ENCODE assay signal across 12 cellular contexts in genomic region chr1:57770772-57771171, GRCh38.
DNase-seq lines count a peak whose midpoint lies in the region; ATAC-seq, FAIRE-seq and TF ChIP-seq lines count a peak whose summit lies in the region.
"Had no signal": no experiment of that assay in that cellular context is flagged by ENCODE, and none has a peak within 500 bp of the region (broad histone marks: within the 10 kb centered on the region; RNA-seq: fewer than 3 reads in every experiment).

No MANE protein-coding gene starts in this region.

- H3K4me3 Mint-ChIP-seq in neural crest cell: no peak overlapping the region
- H3K4me3 Mint-ChIP-seq: activated CD4-positive, alpha-beta T cell treated with anti-CD3 and anti-CD28 coated beads, Interleukin-2, amount 10 ng/mL, durations not matched to agents 24 days and 14 days had no signal

- no peaks in the 10 kb centered on the region for H3K36me3 ChIP-seq in kidney (ENCODE audit: control insufficient read depth in 1 of 2, insufficient read depth in 2 of 2, low read length in 2 of 2)

- H3K27ac ChIP-seq in kidney (ENCODE audit: low read depth in 2 of 2, low read length in 2 of 2): no peak overlapping the region

- no peak for FAIRE-seq in kidney (lab: Jason Lieb, UNC)
- FAIRE-seq: colon had no signal

- H3K4me1 Mint-ChIP-seq in neural crest cell: no peaks in the 10 kb centered on the region
- H3K4me1 Mint-ChIP-seq: activated CD4-positive, alpha-beta T cell treated with anti-CD3 and anti-CD28 coated beads, Interleukin-2, amount 10 ng/mL, durations not matched to agents 24 days and 14 days had no signal

- DNase-seq in NCI-H2227 (lab: John Stamatoyannopoulos, UW; ENCODE audit: unreplicated experiment): peak; percentile 7
- DNase-seq in NCI-H2227 treated with DMSO at 0.1 percent for 48 hours (lab: John Stamatoyannopoulos, UW): no peak
- DNase-seq in astrocyte of the spinal cord (ENCODE audit: low read depth, low spot score): no peak
- DNase-seq in neural crest cell (ENCODE audit: low read depth, low spot score): no peak
- no peak for DNase-seq in Ammon's horn (ENCODE audit: low spot score)
- DNase-seq in kidney: no peak
- DNase-seq: activated CD4-positive, alpha-beta T cell treated with anti-CD3 and anti-CD28 coated beads, Interleukin-2, amount 10 ng/mL, durations not matched to agents 24 days and 14 days; mucosa of descending colon; NCI-H2029 treated with DMSO at 0.1 percent for 48 hours had no signal

- TF ChIP-seq CTCF in astrocyte of the spinal cord (IDR thresholded peaks at IDR 0.05; ENCODE audit: low read depth, low read length): peak; percentile 31
- peak; percentile 49 for TF ChIP-seq CTCF in neural crest cell (conservative IDR thresholded peaks at IDR 0.05)
- no peak for TF ChIP-seq CTCF in kidney (IDR thresholded peaks at IDR 0.05; ENCODE audit: borderline replicate concordance, extremely low read depth, insufficient read depth)

- no peak overlapping the region for H3K9ac ChIP-seq in kidney (ENCODE audit: low read length in 2 of 2)

- no peak overlapping the region for H3K27ac Mint-ChIP-seq in neural crest cell (ENCODE audit: unreplicated experiment)
- H3K27ac Mint-ChIP-seq: activated CD4-positive, alpha-beta T cell treated with anti-CD3 and anti-CD28 coated beads, Interleukin-2, amount 10 ng/mL, durations not matched to agents 24 days and 14 days had no signal

- ATAC-seq in HG03460 (IDR thresholded peaks at IDR 0.05; ENCODE audit: unreplicated experiment) (peak; percentile 49), HG02763 (IDR thresholded peaks at IDR 0.05; ENCODE audit: unreplicated experiment) (no peak)
- ATAC-seq: mucosa of descending colon had no signal

- no peaks in the 10 kb centered on the region for H3K9me3 ChIP-seq in kidney (ENCODE audit: control insufficient read depth in 1 of 2, low read length in 2 of 2)
- H3K9me3 ChIP-seq: mucosa of descending colon had no signal

- H3K36me3 Mint-ChIP-seq in neural crest cell (ENCODE audit: low read depth): no peaks in the 10 kb centered on the region

- H3K4me3 ChIP-seq in astrocyte of the spinal cord (ENCODE audit: low read depth, low read length) (no peak overlapping the region), kidney (ENCODE audit: low read length in 2 of 2) (no peak overlapping the region)
- H3K4me3 ChIP-seq: mucosa of descending colon had no signal

- H3K27me3 Mint-ChIP-seq in neural crest cell (ENCODE audit: low read depth): no peaks in the 10 kb centered on the region
- H3K27me3 Mint-ChIP-seq: activated CD4-positive, alpha-beta T cell treated with anti-CD3 and anti-CD28 coated beads, Interleukin-2, amount 10 ng/mL, durations not matched to agents 24 days and 14 days had no signal

- in situ Hi-C loops in astrocyte of the spinal cord (cut with HindIII; ENCODE audit: low sequenced_read_pairs): no loop called here

- no peaks in the 10 kb centered on the region for H3K4me1 ChIP-seq in kidney (ENCODE audit: control insufficient read depth in 1 of 2, insufficient read depth in 1 of 2, low read depth in 1 of 2, low read length in 2 of 2)

- no peaks in the 10 kb centered on the region for H3K9me3 Mint-ChIP-seq in neural crest cell
- H3K9me3 Mint-ChIP-seq: activated CD4-positive, alpha-beta T cell treated with anti-CD3 and anti-CD28 coated beads, Interleukin-2, amount 10 ng/mL, durations not matched to agents 24 days and 14 days had no signal

- intact Hi-C loops in kidney (cut with DNase I): no loop called here
